ENCODE assay signal across 20 cellular contexts in genomic region chr11:57421066-57421465, GRCh38. TPM values are rescaled to one million over a fixed set of nuclear protein-coding genes. Genes with fewer than 3 reads are reported as not detected.
DNase-seq lines count a peak whose midpoint lies in the region; ATAC-seq and TF ChIP-seq lines count a peak whose summit lies in the region.
"Had no signal": no experiment of that assay in that cellular context is flagged by ENCODE, and none has a peak within 500 bp of the region (broad histone marks: within the 10 kb centered on the region; RNA-seq: fewer than 3 reads in every experiment).

No MANE protein-coding gene starts in this region.

- POLR2A ChIA-PET in activated naive CD8-positive, alpha-beta T cell treated with anti-CD3 and anti-CD28 coated beads, Interleukin-2, amount 10 ng/mL, durations not matched to agents 7 days and 5 days (lab: Charles Lee), result no interaction called here
- POLR2A ChIA-PET in WTC11 (lab: Charles Lee), result no interaction called here

- H3K4me3 Mint-ChIP-seq in activated naive CD8-positive, alpha-beta T cell treated with anti-CD3 and anti-CD28 coated beads, Interleukin-2, amount 10 ng/mL, durations not matched to agents 7 days and 5 days, result no peak overlapping the region
- no peak overlapping the region for H3K4me3 Mint-ChIP-seq in WTC11
- H3K4me3 Mint-ChIP-seq: CD8-positive, alpha-beta T cell had no signal

- H3K27ac Mint-ChIP-seq in activated naive CD8-positive, alpha-beta T cell treated with anti-CD3 and anti-CD28 coated beads, Interleukin-2, amount 10 ng/mL, durations not matched to agents 7 days and 5 days, result peak overlapping the region; percentile 12
- H3K27ac Mint-ChIP-seq in WTC11, result no peak overlapping the region
- H3K27ac Mint-ChIP-seq: CD8-positive, alpha-beta T cell had no signal

- ATAC-seq in activated naive CD8-positive, alpha-beta T cell treated with anti-CD3 and anti-CD28 coated beads, Interleukin-2, amount 10 ng/mL, durations not matched to agents 7 days and 5 days (ENCODE audit: low read depth), result no peak
- ATAC-seq in WTC11, result no peak
- ATAC-seq: CD8-positive, alpha-beta T cell had no signal

- WGBS in esophagus muscularis mucosa, result 95% methylated on average over 4 of the region's 4 CpGs

- peaks cover 42% of the 10 kb centered on the region for H3K4me1 Mint-ChIP-seq in activated naive CD8-positive, alpha-beta T cell treated with anti-CD3 and anti-CD28 coated beads, Interleukin-2, amount 10 ng/mL, durations not matched to agents 7 days and 5 days
- H3K4me1 Mint-ChIP-seq in WTC11, result peaks cover 13% of the 10 kb centered on the region

- H3K27me3 Mint-ChIP-seq in activated naive CD8-positive, alpha-beta T cell treated with anti-CD3 and anti-CD28 coated beads, Interleukin-2, amount 10 ng/mL, durations not matched to agents 7 days and 5 days, result no peaks in the 10 kb centered on the region
- H3K27me3 Mint-ChIP-seq in WTC11 (ENCODE audit: low read depth), result peaks cover 6% of the 10 kb centered on the region

- DNase-seq in activated naive CD8-positive, alpha-beta T cell treated with anti-CD3 and anti-CD28 coated beads, Interleukin-2, amount 10 ng/mL, durations not matched to agents 7 days and 5 days, result no peak
- DNase-seq in erythroblast (lab: John Stamatoyannopoulos, UW) (no peak), esophagus muscularis mucosa (ENCODE audit: extremely low spot score) (no peak), WTC11 (ENCODE audit: low spot score) (no peak), NCI-H2171 treated with DMSO at 0.1 percent for 48 hours (lab: John Stamatoyannopoulos, UW) (no peak)
- DNase-seq: CD8-positive, alpha-beta T cell; DMS153; IMR-90; NCI-H1694; NCI-H2081; NCI-H2171; NCI-H446; NCI-H526; Right ventricle myocardium superior had no signal

- H3K4me3 ChIP-seq in esophagus muscularis mucosa, result no peak overlapping the region
- H3K4me3 ChIP-seq: BLaER1 had no signal

- H3K27me3 ChIP-seq in esophagus muscularis mucosa, result no peaks in the 10 kb centered on the region
- H3K27me3 ChIP-seq: BLaER1 had no signal

- peaks cover 3 to 74% (median 53%) of the 10 kb centered on the region in 4 donors for H3K36me3 ChIP-seq in esophagus muscularis mucosa

- H3K9me3 Mint-ChIP-seq in activated naive CD8-positive, alpha-beta T cell treated with anti-CD3 and anti-CD28 coated beads, Interleukin-2, amount 10 ng/mL, durations not matched to agents 7 days and 5 days, result no peaks in the 10 kb centered on the region
- no peaks in the 10 kb centered on the region for H3K9me3 Mint-ChIP-seq in WTC11
- H3K9me3 Mint-ChIP-seq: CD8-positive, alpha-beta T cell had no signal

- H3K9me3 ChIP-seq in esophagus muscularis mucosa, result no peaks in the 10 kb centered on the region
- H3K9me3 ChIP-seq: BLaER1 had no signal

- H3K27ac ChIP-seq in esophagus muscularis mucosa (replicated peaks in 1 of 4), result no peak overlapping the region
- H3K27ac ChIP-seq: BLaER1 had no signal

- peaks cover 63% of the 10 kb centered on the region for H3K36me3 Mint-ChIP-seq in activated naive CD8-positive, alpha-beta T cell treated with anti-CD3 and anti-CD28 coated beads, Interleukin-2, amount 10 ng/mL, durations not matched to agents 7 days and 5 days
- H3K36me3 Mint-ChIP-seq in WTC11, result peaks cover 38% of the 10 kb centered on the region

- H3K4me1 ChIP-seq in esophagus muscularis mucosa, result peaks cover 32 to 50% (median 47%) of the 10 kb centered on the region in 4 donors

- CTCF ChIA-PET in WTC11 (lab: Charles Lee), result no interaction called here

- peak; percentile 2 for TF ChIP-seq CTCF in GM12873 (IDR thresholded peaks at IDR 0.05; ENCODE audit: insufficient read depth, low read depth, low read length, missing control alignments)
- no peak for TF ChIP-seq CTCF in esophagus muscularis mucosa (IDR thresholded peaks at IDR 0.05)
- no peak for TF ChIP-seq CTCF in WTC11 (IDR thresholded peaks at IDR 0.05)

- TF ChIP-seq POLR2A in GM19193 (IDR thresholded peaks at IDR 0.05; ENCODE audit: extremely low read depth, insufficient read depth, insufficient read length) (peak; percentile 21), erythroblast (IDR thresholded peaks at IDR 0.05; ENCODE audit: low read length) (peak; percentile 32), esophagus muscularis mucosa (IDR thresholded peaks at IDR 0.05; ENCODE audit: low read depth) (no peak)

- intact Hi-C loops in esophagus muscularis mucosa (cut with DNase I), result no loop called here

- TF ChIP-seq EP300 in esophagus muscularis mucosa (IDR thresholded peaks at IDR 0.05), result no peak

TF ChIP-seq in WTC11, 78 proteins besides CTCF, POLR2A, EP300 and RAD21 (continues in another document):
- no peak for TF ChIP-seq HMGXB4 (CRISPR knock-in tag; IDR thresholded peaks at IDR 0.05)
- no peak for TF ChIP-seq MLX (CRISPR knock-in tag; IDR thresholded peaks at IDR 0.05)
- no peak for TF ChIP-seq STAT6 (CRISPR knock-in tag; conservative IDR thresholded peaks at IDR 0.05; ENCODE audit: low read depth)
- TF ChIP-seq ZNF416 (CRISPR knock-in tag; IDR thresholded peaks at IDR 0.05), result no peak

RNA-seq across cellular contexts. Expression of gene SLC43A3, which starts 5.9 kb away (rescaled TPM):
- total RNA-seq in activated naive CD8-positive, alpha-beta T cell treated with anti-CD3 and anti-CD28 coated beads, Interleukin-2, amount 10 ng/mL, durations not matched to agents 7 days and 5 days, result 10 to 100 TPM; 67.4 to 67.8 TPM
- total RNA-seq in esophagus muscularis mucosa (10 to 100 TPM; 26.6 to 90.4 (median 77.0) TPM), WTC11 (2021) (22.6 to 25.8 TPM (median 25.3 TPM) in 3 replicates)

RNA-seq across cellular contexts. Expression of gene PRG2, which starts 30.6 kb away (rescaled TPM):
- total RNA-seq in activated naive CD8-positive, alpha-beta T cell treated with anti-CD3 and anti-CD28 coated beads, Interleukin-2, amount 10 ng/mL, durations not matched to agents 7 days and 5 days, result under 1 TPM in 1 of 2 experiments, not detected in 1; 0.25 TPM
- total RNA-seq in esophagus muscularis mucosa (under 1 TPM in 1 of 4 donors, not detected in 3; 0.33 TPM), WTC11 (2021) (0.57 to 0.60 TPM in 2 of 3 replicates, not detected in the other)
- total RNA-seq: Daoy, IMR-90, Right ventricle myocardium superior, SK-MEL-5 had no signal

RNA-seq across cellular contexts. Expression of gene RTN4RL2, which starts 39.3 kb away (rescaled TPM):
- 1 to 10 TPM in 1 of 2 experiments, under 1 TPM in 1; 0.96 to 1.6 TPM for total RNA-seq in activated naive CD8-positive, alpha-beta T cell treated with anti-CD3 and anti-CD28 coated beads, Interleukin-2, amount 10 ng/mL, durations not matched to agents 7 days and 5 days
- 1 to 10 TPM in 1 of 4 donors, under 1 TPM in 2, not detected in 1; 0.33 to 1.1 (median 0.91) TPM for total RNA-seq in esophagus muscularis mucosa
- total RNA-seq in WTC11 (2021), result 13.8 to 15.5 TPM (median 14.3 TPM) in 3 replicates
- total RNA-seq: IMR-90 had no signal

RNA-seq across cellular contexts. Expression of gene PRG3, which starts 40.1 kb away (rescaled TPM):
- not detected for total RNA-seq in activated naive CD8-positive, alpha-beta T cell treated with anti-CD3 and anti-CD28 coated beads, Interleukin-2, amount 10 ng/mL, durations not matched to agents 7 days and 5 days
- total RNA-seq in esophagus muscularis mucosa (not detected), WTC11 (2021) (not detected in 3 replicates)
- total RNA-seq: CD8-positive, alpha-beta T cell; Daoy; IMR-90; M059J; Right ventricle myocardium superior; SK-MEL-5 had no signal
